ENCODE assay signal across 8 cellular contexts in genomic region chrX:124406294-124407013, GRCh38.
A peak's percentile ranks its signal among the peaks of the same experiment; 100 is the strongest.
DNase-seq lines count a peak whose midpoint lies in the region; ATAC-seq lines count a peak whose summit lies in the region.

No MANE protein-coding gene starts in this region.

- no peaks in the 10 kb centered on the region for H3K9me3 ChIP-seq in SJSA1 (replicated peaks)

- H3K27me3 ChIP-seq in SJSA1 (replicated peaks): no peaks in the 10 kb centered on the region

- ATAC-seq in GM21390 (IDR thresholded peaks at IDR 0.05; ENCODE audit: unreplicated experiment): peak; percentile 86
- ATAC-seq in sciatic nerve: peak; percentile 79
- no peak for ATAC-seq in GM18517 (IDR thresholded peaks at IDR 0.05; ENCODE audit: unreplicated experiment)

- peak; percentile 63 for DNase-seq in DMS153 (lab: John Stamatoyannopoulos, UW)
- DNase-seq in KBM-7: peak; percentile 77
- DNase-seq in SJSA1 (ENCODE audit: low read depth in 1 of 2, low spot score in 2 of 2): peak; percentile 12 to 37
- peak; percentile 58 for DNase-seq in activated naive CD4-positive, alpha-beta T cell treated with Interleukin-2 at 50 U/mL for 16 hours
- peak; percentile 4 to 85 (median 61) for DNase-seq in head of caudate nucleus
- peak; percentile 65 for DNase-seq in sciatic nerve (ENCODE audit: low spot score)

- H3K4me3 ChIP-seq in SJSA1: no peak overlapping the region

- no peaks in the 10 kb centered on the region for H3K4me1 ChIP-seq in SJSA1 (replicated peaks)

- intact Hi-C loops in head of caudate nucleus (cut with DNase I) (no loop called here), sciatic nerve (cut with DNase I) (no loop called here)

- no peak overlapping the region for H3K27ac ChIP-seq in SJSA1

- H3K36me3 ChIP-seq in SJSA1: no peaks in the 10 kb centered on the region

- in situ Hi-C loops in KBM-7 (cut with MboI; ENCODE audit: low pct_unique_long_range_greater_than_20kb, low sequenced_read_pairs): no loop called here

Comparison
In these comparisons a context has a peak if more than half of its experiments do, and no peak if none do; other contexts are left out.
1. DNase-seq: peak in every context shown above with its lines; median percentile 77 in KBM-7; 65 in sciatic nerve; 63 in DMS153; 61 in head of caudate nucleus; 58 in activated naive CD4-positive, alpha-beta T cell treated with Interleukin-2 at 50 U/mL for 16 hours; 24 in SJSA1.